Comparison of ENCODE assay signal across 20 cellular contexts in genomic region chr17:77753691-77754265, GRCh38.
"Had no signal": no experiment of that assay in that cellular context is flagged by ENCODE, and none has a peak within 500 bp of the region (broad histone marks: within the 10 kb centered on the region; RNA-seq: fewer than 3 reads in every experiment).

No MANE protein-coding gene starts in this region.

- H3K27me3 ChIP-seq: gastroesophageal sphincter, neutrophil, tibial artery had no signal

- H3K36me3 ChIP-seq: esophagus squamous epithelium, gastroesophageal sphincter, left ventricle myocardium inferior, lower lobe of right lung, neutrophil, tibial artery had no signal

- H3K9me3 ChIP-seq: lower lobe of right lung, neutrophil had no signal

- H3K9me3 Mint-ChIP-seq: effector memory CD8-positive, alpha-beta T cell; immature natural killer cell had no signal

- DNase-seq: effector memory CD8-positive, alpha-beta T cell; esophagus squamous epithelium; foreskin fibroblast; glutamatergic neuron; immature natural killer cell; kidney; left cardiac atrium; left ventricle myocardium inferior; lower lobe of right lung; mesenchymal stem cell; naive B cell; stimulated activated CD4-positive, alpha-beta T cell treated with anti-CD3 and anti-CD28 coated beads, Interleukin-12 subunit alpha, Interleukin-12 subunit beta, amount 100 ng/mL, for 4 hours; stimulated activated naive CD4-positive, alpha-beta T cell treated with Interleukin-2 at 50 U/mL for 16 hours had no signal

- H3K27ac Mint-ChIP-seq: dendritic cell treated with granulocyte-macrophage colony-stimulating factor and Interleukin-4, amounts not matched to agents 40 ng/mL and 50 ng/mL, for 4 days; effector memory CD8-positive, alpha-beta T cell; immature natural killer cell; naive B cell; nephron had no signal

- H3K4me1 ChIP-seq: esophagus squamous epithelium, gastroesophageal sphincter, left ventricle myocardium inferior, lower lobe of right lung, tibial artery had no signal

- H3K4me3 Mint-ChIP-seq: dendritic cell treated with granulocyte-macrophage colony-stimulating factor and Interleukin-4, amounts not matched to agents 40 ng/mL and 50 ng/mL, for 4 days; effector memory CD8-positive, alpha-beta T cell; immature natural killer cell; naive B cell; nephron had no signal

- H3K4me3 ChIP-seq: esophagus squamous epithelium, gastroesophageal sphincter, left ventricle myocardium inferior, lower lobe of right lung, skin epidermis, tibial artery had no signal

- H3K27ac ChIP-seq: esophagus squamous epithelium, gastroesophageal sphincter, left ventricle myocardium inferior, lower lobe of right lung, neutrophil, skin epidermis, tibial artery had no signal

- ATAC-seq: effector memory CD8-positive, alpha-beta T cell; gastroesophageal sphincter; left cardiac atrium; sciatic nerve had no signal

- H3K4me1 Mint-ChIP-seq: immature natural killer cell, naive B cell had no signal
